Comparison of ENCODE assay signal across 12 cellular contexts in genomic region chr6:29845405-29846006, GRCh38. TPM values are rescaled to one million over a fixed set of nuclear protein-coding genes. Genes with fewer than 3 reads are reported as not detected.
DNase-seq lines count a peak whose midpoint lies in the region; ATAC-seq and TF ChIP-seq lines count a peak whose summit lies in the region.
"Had no signal": no experiment of that assay in that cellular context is flagged by ENCODE, and none has a peak within 500 bp of the region (broad histone marks: within the 10 kb centered on the region; RNA-seq: fewer than 3 reads in every experiment).

No MANE protein-coding gene starts in this region.

- intact Hi-C loops in uterus (cut with DNase I; ENCODE audit: low total_unique reads): no loop called here

- peak overlapping the region; percentile 72 for H3K27ac ChIP-seq in epithelial cell of prostate
- no peak overlapping the region for H3K27ac ChIP-seq in uterus

- no peaks in the 10 kb centered on the region for H3K36me3 ChIP-seq in uterus

- peaks cover 0 to 15% of the 10 kb centered on the region in 2 donors for H3K27me3 ChIP-seq in uterus

- H3K4me3 ChIP-seq in LNCaP clone FGC (ENCODE audit: low read depth, low read length) (no peak overlapping the region), uterus (no peak overlapping the region)
- H3K4me3 ChIP-seq: lung had no signal

- H3K4me1 ChIP-seq in uterus: no peaks in the 10 kb centered on the region

- DNase-seq in LNCaP clone FGC (ENCODE audit: low read depth): peak; percentile 13
- DNase-seq in activated CD4-positive, alpha-beta T cell treated with anti-CD3 and anti-CD28 coated beads, Interleukin-2, amount 50 U/mL, for 4 hours: peak; percentile 39 to 45
- peak; percentile 92 for DNase-seq in epithelial cell of prostate (ENCODE audit: low read depth, low spot score)
- peak; percentile 16 to 37 for DNase-seq in stimulated activated CD4-positive, alpha-beta T cell treated with anti-CD3 and anti-CD28 coated beads, Interleukin-4, amount 100 ng/mL, for 48 hours (ENCODE audit: low read depth in 2 of 2)
- no peak for DNase-seq in uterus
- DNase-seq: KBM-7, NCI-H510A treated with DMSO at 0.1 percent for 48 hours, right cardiac atrium had no signal

- H3K9me3 ChIP-seq in uterus: peaks cover 0 to 3% of the 10 kb centered on the region in 2 donors

- TF ChIP-seq CTCF in LNCaP clone FGC (IDR thresholded peaks at IDR 0.05; ENCODE audit: control insufficient read depth, extremely low read depth, insufficient read depth) (no peak), uterus (IDR thresholded peaks at IDR 0.05) (no peak)

- no peak for TF ChIP-seq POLR2A in uterus (IDR thresholded peaks at IDR 0.05)

- ATAC-seq in HG02981 (IDR thresholded peaks at IDR 0.05; ENCODE audit: unreplicated experiment) (no peak), HG02798 (IDR thresholded peaks at IDR 0.05; ENCODE audit: poor library complexity, unreplicated experiment) (no peak)
- ATAC-seq: right cardiac atrium had no signal

RNA-seq across cellular contexts. Expression of gene HLA-G, which starts 17.9 kb away (rescaled TPM):
- total RNA-seq in uterus: under 1 TPM in 1 of 4 donors, not detected in 3; 0.52 TPM
- total RNA-seq: temporal lobe had no signal

Comparison
In these comparisons a context has a peak if more than half of its experiments do, and no peak if none do; other contexts are left out.
1. DNase-seq: peak in LNCaP clone FGC (single experiment), activated CD4-positive, alpha-beta T cell treated with anti-CD3 and anti-CD28 coated beads, Interleukin-2, amount 50 U/mL, for 4 hours (2 of 2), epithelial cell of prostate (single experiment) and stimulated activated CD4-positive, alpha-beta T cell treated with anti-CD3 and anti-CD28 coated beads, Interleukin-4, amount 100 ng/mL, for 48 hours (2 of 2); none in uterus (0 of 2).